8 cellular contexts compared by ENCODE assay signal in the genomic region with DNA sequence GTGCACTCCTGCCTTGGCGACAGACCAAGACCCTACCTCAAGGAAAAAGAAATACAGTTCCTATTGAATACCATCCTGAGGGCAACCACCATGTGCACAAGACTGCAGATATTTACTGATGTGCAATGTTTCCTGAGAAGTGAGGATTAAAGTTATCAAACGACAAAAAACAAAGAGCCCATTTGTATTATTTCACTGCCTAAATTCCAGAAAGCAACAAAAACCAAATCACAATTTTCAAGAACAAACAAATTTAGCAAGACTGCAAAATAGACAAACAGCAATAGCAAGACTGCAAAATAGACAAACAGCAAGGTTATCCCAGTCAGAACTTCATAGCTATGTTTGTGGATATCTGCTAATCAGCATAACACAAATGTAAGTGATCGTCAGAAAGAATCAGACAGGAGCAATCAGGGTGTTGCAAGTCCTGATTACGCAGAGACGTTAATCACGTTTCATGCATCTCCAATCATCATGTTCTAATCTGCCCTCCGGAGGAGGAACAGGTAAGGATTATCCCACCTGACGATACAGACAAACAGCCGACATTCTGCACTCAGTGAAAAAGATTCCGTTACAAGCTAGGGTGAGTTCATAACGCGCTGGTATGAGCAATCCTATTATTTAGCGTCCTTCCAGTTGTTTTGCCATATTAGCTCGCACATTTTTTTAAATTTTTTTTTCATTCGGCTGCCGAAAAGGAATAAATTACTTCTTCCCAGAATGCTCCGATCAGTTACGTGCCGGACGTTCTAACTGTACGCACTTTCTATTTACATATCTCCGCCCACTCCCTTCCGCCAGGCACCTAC. TPM values are rescaled to one million over a fixed set of nuclear protein-coding genes. Genes with fewer than 3 reads are reported as not detected.
DNase-seq lines count a peak whose midpoint lies in the region; TF ChIP-seq lines count a peak whose summit lies in the region.

No MANE protein-coding gene starts in this region.

- peak overlapping the region; percentile 100 for H3K27ac Mint-ChIP-seq in nephron progenitor cell
- peak overlapping the region; percentile 100 for H3K27ac Mint-ChIP-seq in type B pancreatic cell

- no peaks in the 10 kb centered on the region for H3K27me3 ChIP-seq in H7 (ENCODE audit: control insufficient read depth, insufficient read depth, low read length)

- peaks cover 3% of the 10 kb centered on the region for H3K27me3 Mint-ChIP-seq in nephron progenitor cell (ENCODE audit: low read depth, poor library complexity)
- peaks cover 4% of the 10 kb centered on the region for H3K27me3 Mint-ChIP-seq in type B pancreatic cell

- H3K4me3 Mint-ChIP-seq in nephron progenitor cell (peak overlapping the region; percentile 90), type B pancreatic cell (peak overlapping the region; percentile 94)

- H3K9me3 Mint-ChIP-seq in nephron progenitor cell (no peaks in the 10 kb centered on the region), type B pancreatic cell (no peaks in the 10 kb centered on the region)

- peaks cover 48% of the 10 kb centered on the region for H3K4me1 Mint-ChIP-seq in nephron progenitor cell
- H3K4me1 Mint-ChIP-seq in type B pancreatic cell (ENCODE audit: unreplicated experiment) = peaks cover 25% of the 10 kb centered on the region

- H3K36me3 Mint-ChIP-seq in nephron progenitor cell (ENCODE audit: low read depth) (no peaks in the 10 kb centered on the region), type B pancreatic cell (no peaks in the 10 kb centered on the region)

- H3K4me3 ChIP-seq in H7 (ENCODE audit: insufficient read depth, low read depth, low read length) (peak overlapping the region; percentile 33), LNCaP clone FGC (ENCODE audit: low read depth, low read length) (peak overlapping the region; percentile 54), fibroblast of the aortic adventitia (ENCODE audit: low read depth, low read length) (peak overlapping the region; percentile 72)

- DNase-seq in GDM1 (lab: John Stamatoyannopoulos, UW) (peak; percentile 91), H7 (peak; percentile 82), LNCaP clone FGC (ENCODE audit: low read depth) (peak; percentile 98), RKO (ENCODE audit: low spot score) (peak; percentile 99), fibroblast of the aortic adventitia (ENCODE audit: low read depth) (peak; percentile 96), nephron progenitor cell (peak; percentile 65), type B pancreatic cell (ENCODE audit: extremely low spot score, unreplicated experiment) (no peak)
- DNase-seq in activated effector memory CD4-positive, alpha-beta T cell treated with anti-CD3 and anti-CD28 coated beads, Interleukin-2, amount 50 U/mL, for 16 hours = peak; percentile 91

- TF ChIP-seq CTCF in LNCaP clone FGC (IDR thresholded peaks at IDR 0.05; ENCODE audit: control insufficient read depth, extremely low read depth, insufficient read depth) (no peak), fibroblast of the aortic adventitia (IDR thresholded peaks at IDR 0.05; ENCODE audit: insufficient read depth, low read length) (no peak), nephron progenitor cell (IDR thresholded peaks at IDR 0.05) (no peak), type B pancreatic cell (conservative IDR thresholded peaks at IDR 0.05) (no peak)

- H3K36me3 ChIP-seq in H7 (replicated peaks; ENCODE audit: control insufficient read depth, insufficient read depth, low read length) = no peaks in the 10 kb centered on the region

RNA-seq across cellular contexts. Expression of a gene that starts 2.9 kb away (rescaled TPM):
- total RNA-seq in H7 (2014; rRNA removed; shearing (Covaris generic)) = 27.7 and 40.7 TPM in 2 replicates
- 17.3 and 32.7 TPM in 2 replicates for total RNA-seq in fibroblast of the aortic adventitia (ENCODE audit: low replicate concordance)
- total RNA-seq in type B pancreatic cell (ENCODE audit: low replicate concordance) = 19.1 and 22.1 TPM in 2 replicates

RNA-seq across cellular contexts. Expression of a gene that starts 10.5 kb away (rescaled TPM):
- total RNA-seq in H7 (2014; rRNA removed; shearing (Covaris generic)) = 7.3 and 10.5 TPM in 2 replicates
- 5.2 and 6.0 TPM in 2 replicates for total RNA-seq in fibroblast of the aortic adventitia (ENCODE audit: low replicate concordance)
- 44.7 and 46.3 TPM in 2 replicates for total RNA-seq in type B pancreatic cell (ENCODE audit: low replicate concordance)

RNA-seq across cellular contexts. Expression of a gene that starts 16.7 kb away (rescaled TPM):
- total RNA-seq in H7 (2014; rRNA removed; shearing (Covaris generic)) = 9.9 and 10.7 TPM in 2 replicates
- total RNA-seq in fibroblast of the aortic adventitia (ENCODE audit: low replicate concordance) (3.8 and 7.7 TPM in 2 replicates), type B pancreatic cell (ENCODE audit: low replicate concordance) (4.8 and 6.9 TPM in 2 replicates)

RNA-seq across cellular contexts. Expression of a gene that starts 21.1 kb away (rescaled TPM):
- 19.2 and 32.4 TPM in 2 replicates for total RNA-seq in H7 (2014; rRNA removed; shearing (Covaris generic))
- total RNA-seq in fibroblast of the aortic adventitia (ENCODE audit: low replicate concordance) (1.6 and 12.7 TPM in 2 replicates), type B pancreatic cell (ENCODE audit: low replicate concordance) (31.0 and 33.2 TPM in 2 replicates)

RNA-seq across cellular contexts. Expression of a gene that starts 37.1 kb away (rescaled TPM):
- 209 and 254 TPM in 2 replicates for total RNA-seq in H7 (2014; rRNA removed; shearing (Covaris generic))
- total RNA-seq in fibroblast of the aortic adventitia (ENCODE audit: low replicate concordance) (5.7 and 31.8 TPM in 2 replicates), type B pancreatic cell (ENCODE audit: low replicate concordance) (35.0 and 108 TPM in 2 replicates)
